ENCODE assay signal across 11 cellular contexts in the genomic region with DNA sequence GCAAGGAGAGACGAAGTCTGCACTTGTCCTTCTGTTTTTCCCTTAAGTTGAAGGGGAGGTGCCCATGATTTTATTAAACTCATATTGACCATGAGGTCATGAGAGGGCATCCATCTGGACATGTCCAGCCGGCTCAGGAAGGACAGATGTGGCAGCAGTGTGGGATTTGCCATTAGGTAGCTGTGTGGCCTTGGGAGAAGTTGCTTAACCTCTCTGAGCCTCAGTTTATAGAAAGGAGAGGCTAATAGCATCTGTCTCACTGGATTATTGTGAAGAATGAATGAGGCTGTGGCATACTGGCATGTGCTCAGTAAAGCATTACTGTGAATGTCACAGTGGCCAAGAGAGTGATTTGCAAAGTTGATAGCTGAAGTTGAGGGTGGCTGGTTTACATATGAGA. TPM values are rescaled to one million over a fixed set of nuclear protein-coding genes. Genes with fewer than 3 reads are reported as not detected.
DNase-seq lines count a peak whose midpoint lies in the region; ATAC-seq, FAIRE-seq and TF ChIP-seq lines count a peak whose summit lies in the region.
"Had no signal": no experiment of that assay in that cellular context is flagged by ENCODE, and none has a peak within 500 bp of the region (broad histone marks: within the 10 kb centered on the region; RNA-seq: fewer than 3 reads in every experiment).

No MANE protein-coding gene starts in this region.

- peak overlapping the region; percentile 100 for H3K27ac Mint-ChIP-seq in stimulated activated naive CD8-positive, alpha-beta T cell treated with anti-CD3 and anti-CD28 coated beads, Interleukin-15, Interleukin-2, amounts not matched to agents 100 ng/mL and 50 ng/mL, for 24 hours
- peak overlapping the region; percentile 100 for H3K27ac Mint-ChIP-seq in activated naive CD8-positive, alpha-beta T cell treated with anti-CD3 and anti-CD28 coated beads, Interleukin-2, amount 50 U/mL, for 24 hours

- peaks cover 8% of the 10 kb centered on the region for H3K9me3 Mint-ChIP-seq in stimulated activated naive CD8-positive, alpha-beta T cell treated with anti-CD3 and anti-CD28 coated beads, Interleukin-15, Interleukin-2, amounts not matched to agents 100 ng/mL and 50 ng/mL, for 24 hours
- H3K9me3 Mint-ChIP-seq in activated naive CD8-positive, alpha-beta T cell treated with anti-CD3 and anti-CD28 coated beads, Interleukin-2, amount 50 U/mL, for 24 hours = peaks cover 15% of the 10 kb centered on the region

- peaks cover 2 to 35% (median 32%) of the 10 kb centered on the region in 4 donors for H3K4me1 ChIP-seq in liver (ENCODE audit: control insufficient read depth in 4 of 4, insufficient read depth in 4 of 4, low read length in 3 of 4)
- peaks cover 52% of the 10 kb centered on the region for H3K4me1 ChIP-seq in vagina

- peak overlapping the region; percentile 96 for H3K4me3 Mint-ChIP-seq in stimulated activated naive CD8-positive, alpha-beta T cell treated with anti-CD3 and anti-CD28 coated beads, Interleukin-15, Interleukin-2, amounts not matched to agents 100 ng/mL and 50 ng/mL, for 24 hours
- H3K4me3 Mint-ChIP-seq in activated naive CD8-positive, alpha-beta T cell treated with anti-CD3 and anti-CD28 coated beads, Interleukin-2, amount 50 U/mL, for 24 hours = peak overlapping the region; percentile 96

- intact Hi-C loops in vagina (cut with DNase I) = no loop called here

- H3K9me3 ChIP-seq in liver (ENCODE audit: control insufficient read depth in 4 of 4, low read length in 3 of 4) (no peaks in the 10 kb centered on the region), vagina (no peaks in the 10 kb centered on the region)

- TF ChIP-seq CTCF in liver (IDR thresholded peaks at IDR 0.05; ENCODE audit: low read depth, low read length, missing input control) (no peak), vagina (IDR thresholded peaks at IDR 0.05) (no peak)

- H3K4me3 ChIP-seq in liver (ENCODE audit: low read depth in 1 of 3, low read length in 3 of 3) = peak overlapping the region in 2 of 3 donors; percentile 68 to 86
- H3K4me3 ChIP-seq in vagina = peak overlapping the region; percentile 58 to 88

- no peak for ATAC-seq in stimulated activated naive CD8-positive, alpha-beta T cell treated with anti-CD3 and anti-CD28 coated beads, Interleukin-15, Interleukin-2, amounts not matched to agents 100 U/mL and 50 U/mL, for 24 hours
- no peak for ATAC-seq in activated naive CD8-positive, alpha-beta T cell treated with anti-CD3 and anti-CD28 coated beads, Interleukin-2, amount 50 U/mL, for 24 hours
- ATAC-seq in left lobe of liver = no peak

- no peak overlapping the region for H3K9ac ChIP-seq in liver (ENCODE audit: low read depth in 1 of 2, low read length in 2 of 2)

- TF ChIP-seq POLR2A in vagina (IDR thresholded peaks at IDR 0.05) (no peak), GM12892 (IDR thresholded peaks at IDR 0.05; ENCODE audit: low read depth, low read length) (no peak)

- no peak for FAIRE-seq in GM12892 (lab: Jason Lieb, UNC)

- H3K27me3 Mint-ChIP-seq in stimulated activated naive CD8-positive, alpha-beta T cell treated with anti-CD3 and anti-CD28 coated beads, Interleukin-15, Interleukin-2, amounts not matched to agents 100 ng/mL and 50 ng/mL, for 24 hours = no peaks in the 10 kb centered on the region
- H3K27me3 Mint-ChIP-seq in activated naive CD8-positive, alpha-beta T cell treated with anti-CD3 and anti-CD28 coated beads, Interleukin-2, amount 50 U/mL, for 24 hours = no peaks in the 10 kb centered on the region

- peaks cover 31% of the 10 kb centered on the region for H3K4me1 Mint-ChIP-seq in stimulated activated naive CD8-positive, alpha-beta T cell treated with anti-CD3 and anti-CD28 coated beads, Interleukin-15, Interleukin-2, amounts not matched to agents 100 ng/mL and 50 ng/mL, for 24 hours (ENCODE audit: low read depth)
- H3K4me1 Mint-ChIP-seq in activated naive CD8-positive, alpha-beta T cell treated with anti-CD3 and anti-CD28 coated beads, Interleukin-2, amount 50 U/mL, for 24 hours = peaks cover 27% of the 10 kb centered on the region

- peaks cover 37% of the 10 kb centered on the region for H3K36me3 Mint-ChIP-seq in stimulated activated naive CD8-positive, alpha-beta T cell treated with anti-CD3 and anti-CD28 coated beads, Interleukin-15, Interleukin-2, amounts not matched to agents 100 ng/mL and 50 ng/mL, for 24 hours (ENCODE audit: low read depth)
- H3K36me3 Mint-ChIP-seq in activated naive CD8-positive, alpha-beta T cell treated with anti-CD3 and anti-CD28 coated beads, Interleukin-2, amount 50 U/mL, for 24 hours (ENCODE audit: low read depth) = peaks cover 19% of the 10 kb centered on the region

- H3K27ac ChIP-seq in liver (ENCODE audit: low read depth in 1 of 2, low read length in 2 of 2) = no peak overlapping the region
- no peak overlapping the region for H3K27ac ChIP-seq in vagina

- 44% methylated on average over 2 of the region's 2 CpGs for WGBS in liver

- peaks cover 3 to 23% (median 12%) of the 10 kb centered on the region in 4 donors for H3K36me3 ChIP-seq in liver (ENCODE audit: control insufficient read depth in 4 of 4, insufficient read depth in 3 of 4, low read depth in 1 of 4, low read length in 3 of 4)
- H3K36me3 ChIP-seq in vagina = peaks cover 0 to 25% of the 10 kb centered on the region in 2 donors

- no peaks in the 10 kb centered on the region for H3K27me3 ChIP-seq in liver (ENCODE audit: control insufficient read depth in 4 of 4, insufficient read depth in 4 of 4, low read length in 3 of 4)
- H3K27me3 ChIP-seq in vagina = no peaks in the 10 kb centered on the region

- DNase-seq in stimulated activated naive CD8-positive, alpha-beta T cell treated with anti-CD3 and anti-CD28 coated beads, Interleukin-15, Interleukin-2, amounts not matched to agents 100 U/mL and 50 U/mL, for 24 hours = no peak
- DNase-seq in activated naive CD8-positive, alpha-beta T cell treated with anti-CD3 and anti-CD28 coated beads, Interleukin-2, amount 50 U/mL, for 24 hours = no peak
- DNase-seq in vagina (ENCODE audit: extremely low spot score in 2 of 2) (no peak), GM12892 (ENCODE audit: insufficient read length) (no peak), D341Med (ENCODE audit: low spot score) (no peak), left lobe of liver (ENCODE audit: low spot score) (no peak)
- DNase-seq: activated gamma-delta T cell, DMS79 treated with DMSO at 0.1 percent for 48 hours, NCI-H2107 had no signal

- TF ChIP-seq RAD21 in liver (IDR thresholded peaks at IDR 0.05) = no peak

TF ChIP-seq in liver, 16 proteins besides CTCF, POLR2A, EP300 and RAD21:
- TF ChIP-seq JUND (IDR thresholded peaks at IDR 0.05) (no peak), RXRA (IDR thresholded peaks at IDR 0.05) (no peak), TAF1 (conservative IDR thresholded peaks at IDR 0.05) (no peak), GABPA (IDR thresholded peaks at IDR 0.05 in 1 of 2, conservative IDR thresholded peaks at IDR 0.05 in 1 of 2) (no peak), FOXA1 (IDR thresholded peaks at IDR 0.05) (no peak), HNF4A (conservative IDR thresholded peaks at IDR 0.05) (no peak), EGR1 (IDR thresholded peaks at IDR 0.05; ENCODE audit: low read depth in 2 of 2) (no peak), YY1 (IDR thresholded peaks at IDR 0.05) (no peak)
- TF ChIP-seq, protein P1, sequence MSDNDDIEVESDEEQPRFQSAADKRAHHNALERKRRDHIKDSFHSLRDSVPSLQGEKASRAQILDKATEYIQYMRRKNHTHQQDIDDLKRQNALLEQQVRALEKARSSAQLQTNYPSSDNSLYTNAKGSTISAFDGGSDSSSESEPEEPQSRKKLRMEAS (IDR thresholded peaks at IDR 0.05) = no peak
- TF ChIP-seq, protein P2, sequence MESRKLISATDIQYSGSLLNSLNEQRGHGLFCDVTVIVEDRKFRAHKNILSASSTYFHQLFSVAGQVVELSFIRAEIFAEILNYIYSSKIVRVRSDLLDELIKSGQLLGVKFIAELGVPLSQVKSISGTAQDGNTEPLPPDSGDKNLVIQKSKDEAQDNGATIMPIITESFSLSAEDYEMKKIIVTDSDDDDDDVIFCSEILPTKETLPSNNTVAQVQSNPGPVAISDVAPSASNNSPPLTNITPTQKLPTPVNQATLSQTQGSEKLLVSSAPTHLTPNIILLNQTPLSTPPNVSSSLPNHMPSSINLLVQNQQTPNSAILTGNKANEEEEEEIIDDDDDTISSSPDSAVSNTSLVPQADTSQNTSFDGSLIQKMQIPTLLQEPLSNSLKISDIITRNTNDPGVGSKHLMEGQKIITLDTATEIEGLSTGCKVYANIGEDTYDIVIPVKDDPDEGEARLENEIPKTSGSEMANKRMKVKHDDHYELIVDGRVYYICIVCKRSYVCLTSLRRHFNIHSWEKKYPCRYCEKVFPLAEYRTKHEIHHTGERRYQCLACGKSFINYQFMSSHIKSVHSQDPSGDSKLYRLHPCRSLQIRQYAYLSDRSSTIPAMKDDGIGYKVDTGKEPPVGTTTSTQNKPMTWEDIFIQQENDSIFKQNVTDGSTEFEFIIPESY (IDR thresholded peaks at IDR 0.05) = no peak
TF ChIP-seq in liver: peak in this region for 0.

RNA-seq across cellular contexts. Expression of a gene that starts 1.2 kb away (rescaled TPM):
- total RNA-seq in liver (1 to 10 TPM; 4.4 to 5.0 TPM), vagina (8.8 TPM), left lobe of liver (4.2 TPM)
- polyA plus RNA-seq in liver = 1 to 10 TPM; 4.4 to 4.7 TPM
- 7.4 TPM for polyA plus RNA-seq in GM12892 (2012; ENCODE audit: missing spikeins)

RNA-seq across cellular contexts. Expression of a gene that starts 18.5 kb away (rescaled TPM):
- total RNA-seq in liver = 1 to 10 TPM; 2.3 to 4.2 TPM
- polyA plus RNA-seq in liver = 1 to 10 TPM; 2.5 to 4.5 TPM
- total RNA-seq in vagina = 51.6 TPM
- polyA plus RNA-seq in GM12892 (2012; ENCODE audit: missing spikeins) = 2.0 TPM
- total RNA-seq in left lobe of liver = 8.1 TPM
